Comparison of ENCODE assay signal across 9 cellular contexts in genomic region chr3:11271986-11272904, GRCh38. TPM values are rescaled to one million over a fixed set of nuclear protein-coding genes. Genes with fewer than 3 reads are reported as not detected.
DNase-seq lines count a peak whose midpoint lies in the region; ATAC-seq, FAIRE-seq and TF ChIP-seq lines count a peak whose summit lies in the region.
"Had no signal": no experiment of that assay in that cellular context is flagged by ENCODE, and none has a peak within 500 bp of the region (broad histone marks: within the 10 kb centered on the region; RNA-seq: fewer than 3 reads in every experiment).

TSS of gene ATG7 (plus strand) at chr3:11272397. CDS start at chr3:11298696, 26,299 bp downstream.

- intact Hi-C loops in body of pancreas (cut with DNase I) (no loop called here), sigmoid colon (cut with DNase I) (loop anchor here (5.0 kb wide), 2 partner anchors 45 to 85 kb away; no protein-coding TSS in a partner anchor)

- 0 out of 2 replicates have a peak, but pooled peaks have one; percentile 7 for TF ChIP-seq CTCF in 22Rv1 (IDR thresholded peaks at IDR 0.05)
- peak in 5 of 7 experiments; percentile 11 to 41 (median 23) for TF ChIP-seq CTCF in body of pancreas (IDR thresholded peaks at IDR 0.05)
- peak in 1 of 4 experiments; percentile 20 for TF ChIP-seq CTCF in sigmoid colon (IDR thresholded peaks at IDR 0.05)

- peaks cover 22% of the 10 kb centered on the region for H3K4me1 ChIP-seq in body of pancreas
- H3K4me1 ChIP-seq in sigmoid colon = peaks cover 0 to 30% (median 18%) of the 10 kb centered on the region in 4 donors

- ATAC-seq in GM18520 (IDR thresholded peaks at IDR 0.05; ENCODE audit: unreplicated experiment) (peak; percentile 96), HG03064 (IDR thresholded peaks at IDR 0.05; ENCODE audit: low read depth, unreplicated experiment) (peak; percentile 92), body of pancreas (peak; percentile 99)

- H3K27me3 ChIP-seq in body of pancreas (no peaks in the 10 kb centered on the region), sigmoid colon (no peaks in the 10 kb centered on the region)

- peak; percentile 17 for FAIRE-seq in TTC549 (lab: Jason Lieb, UNC)
- FAIRE-seq: A204.1 had no signal

- H3K36me3 ChIP-seq in body of pancreas (replicated peaks in 1 of 2; ENCODE audit: insufficient read depth in 1 of 2, low read depth in 2 of 2) = no peaks in the 10 kb centered on the region
- no peaks in the 10 kb centered on the region for H3K36me3 ChIP-seq in sigmoid colon

- H3K4me3 ChIP-seq in body of pancreas (peak within 1 kb of the TSS; percentile 5 to 92), sigmoid colon (peak within 1 kb of the TSS; percentile 87 to 92 (median 88))

- WGBS in body of pancreas, 2 donors = 1 to 3% methylated on average over 12 to 51 of the region's 51 CpGs
- 1 to 2% methylated on average over 51 of the region's 51 CpGs for WGBS in sigmoid colon, 2 donors

- peak; percentile 59 to 96 (median 94) for TF ChIP-seq POLR2A in body of pancreas (IDR thresholded peaks at IDR 0.05)
- peak; percentile 73 to 85 for TF ChIP-seq POLR2A in sigmoid colon (IDR thresholded peaks at IDR 0.05)

- H3K27ac ChIP-seq in 22Rv1 (peak within 1 kb of the TSS; percentile 46), body of pancreas (peak within 1 kb of the TSS; percentile 3 to 84 (median 74)), sigmoid colon (peak within 1 kb of the TSS; percentile 74 to 87 (median 86))

- H3K9me3 ChIP-seq in body of pancreas = no peaks in the 10 kb centered on the region
- no peaks in the 10 kb centered on the region for H3K9me3 ChIP-seq in sigmoid colon

- no peak for TF ChIP-seq EP300 in sigmoid colon (IDR thresholded peaks at IDR 0.05)

- DNase-seq in NCI-H2107 treated with DMSO at 0.1 percent for 48 hours (lab: John Stamatoyannopoulos, UW; ENCODE audit: unreplicated experiment) (peak; percentile 64), body of pancreas (peak; percentile 97 to 98 (median 98)), iPS DF 19.7 (ENCODE audit: low read depth, low spot score) (peak; percentile 71), sigmoid colon (peak; percentile 99)

RNA-seq across cellular contexts. Expression of gene ATG7, which starts in this region (rescaled TPM):
- total RNA-seq in body of pancreas = 10 to 100 TPM; 40.5 to 43.6 TPM
- total RNA-seq in sigmoid colon = 10 to 100 TPM; 34.8 to 62.9 (median 55.0) TPM
- 10 to 100 TPM; 12.5 to 18.1 (median 12.6) TPM for polyA plus RNA-seq in sigmoid colon

Comparison
In these comparisons a context has a peak if more than half of its experiments do, and no peak if none do; other contexts are left out.
1. Peak in every context shown above with its lines: DNase-seq, ATAC-seq, H3K4me3 ChIP-seq and H3K27ac ChIP-seq.